ENCODE assay signal across 1 cellular context in the genomic region with DNA sequence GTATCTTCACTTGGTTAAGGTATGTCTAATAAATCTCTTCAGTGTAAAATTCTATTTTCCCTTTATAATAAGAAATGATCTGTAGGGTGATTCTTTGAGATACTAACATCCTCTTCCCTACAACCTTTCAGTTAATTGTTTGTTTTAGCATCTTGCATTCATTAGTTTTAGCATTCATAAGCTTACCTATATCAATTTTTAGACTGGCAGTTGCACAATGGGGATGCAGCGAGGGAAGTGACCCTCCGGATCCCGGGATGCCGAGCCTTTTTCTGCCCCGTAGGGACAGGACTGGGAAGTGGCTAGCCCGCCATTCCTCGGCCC.
TF ChIP-seq lines count a peak whose summit lies in the region.

No MANE protein-coding gene starts in this region.

TF ChIP-seq in GM23338, 12 proteins besides CTCF, POLR2A, EP300 and RAD21 (continued from another document):
- TF ChIP-seq, protein P1, sequence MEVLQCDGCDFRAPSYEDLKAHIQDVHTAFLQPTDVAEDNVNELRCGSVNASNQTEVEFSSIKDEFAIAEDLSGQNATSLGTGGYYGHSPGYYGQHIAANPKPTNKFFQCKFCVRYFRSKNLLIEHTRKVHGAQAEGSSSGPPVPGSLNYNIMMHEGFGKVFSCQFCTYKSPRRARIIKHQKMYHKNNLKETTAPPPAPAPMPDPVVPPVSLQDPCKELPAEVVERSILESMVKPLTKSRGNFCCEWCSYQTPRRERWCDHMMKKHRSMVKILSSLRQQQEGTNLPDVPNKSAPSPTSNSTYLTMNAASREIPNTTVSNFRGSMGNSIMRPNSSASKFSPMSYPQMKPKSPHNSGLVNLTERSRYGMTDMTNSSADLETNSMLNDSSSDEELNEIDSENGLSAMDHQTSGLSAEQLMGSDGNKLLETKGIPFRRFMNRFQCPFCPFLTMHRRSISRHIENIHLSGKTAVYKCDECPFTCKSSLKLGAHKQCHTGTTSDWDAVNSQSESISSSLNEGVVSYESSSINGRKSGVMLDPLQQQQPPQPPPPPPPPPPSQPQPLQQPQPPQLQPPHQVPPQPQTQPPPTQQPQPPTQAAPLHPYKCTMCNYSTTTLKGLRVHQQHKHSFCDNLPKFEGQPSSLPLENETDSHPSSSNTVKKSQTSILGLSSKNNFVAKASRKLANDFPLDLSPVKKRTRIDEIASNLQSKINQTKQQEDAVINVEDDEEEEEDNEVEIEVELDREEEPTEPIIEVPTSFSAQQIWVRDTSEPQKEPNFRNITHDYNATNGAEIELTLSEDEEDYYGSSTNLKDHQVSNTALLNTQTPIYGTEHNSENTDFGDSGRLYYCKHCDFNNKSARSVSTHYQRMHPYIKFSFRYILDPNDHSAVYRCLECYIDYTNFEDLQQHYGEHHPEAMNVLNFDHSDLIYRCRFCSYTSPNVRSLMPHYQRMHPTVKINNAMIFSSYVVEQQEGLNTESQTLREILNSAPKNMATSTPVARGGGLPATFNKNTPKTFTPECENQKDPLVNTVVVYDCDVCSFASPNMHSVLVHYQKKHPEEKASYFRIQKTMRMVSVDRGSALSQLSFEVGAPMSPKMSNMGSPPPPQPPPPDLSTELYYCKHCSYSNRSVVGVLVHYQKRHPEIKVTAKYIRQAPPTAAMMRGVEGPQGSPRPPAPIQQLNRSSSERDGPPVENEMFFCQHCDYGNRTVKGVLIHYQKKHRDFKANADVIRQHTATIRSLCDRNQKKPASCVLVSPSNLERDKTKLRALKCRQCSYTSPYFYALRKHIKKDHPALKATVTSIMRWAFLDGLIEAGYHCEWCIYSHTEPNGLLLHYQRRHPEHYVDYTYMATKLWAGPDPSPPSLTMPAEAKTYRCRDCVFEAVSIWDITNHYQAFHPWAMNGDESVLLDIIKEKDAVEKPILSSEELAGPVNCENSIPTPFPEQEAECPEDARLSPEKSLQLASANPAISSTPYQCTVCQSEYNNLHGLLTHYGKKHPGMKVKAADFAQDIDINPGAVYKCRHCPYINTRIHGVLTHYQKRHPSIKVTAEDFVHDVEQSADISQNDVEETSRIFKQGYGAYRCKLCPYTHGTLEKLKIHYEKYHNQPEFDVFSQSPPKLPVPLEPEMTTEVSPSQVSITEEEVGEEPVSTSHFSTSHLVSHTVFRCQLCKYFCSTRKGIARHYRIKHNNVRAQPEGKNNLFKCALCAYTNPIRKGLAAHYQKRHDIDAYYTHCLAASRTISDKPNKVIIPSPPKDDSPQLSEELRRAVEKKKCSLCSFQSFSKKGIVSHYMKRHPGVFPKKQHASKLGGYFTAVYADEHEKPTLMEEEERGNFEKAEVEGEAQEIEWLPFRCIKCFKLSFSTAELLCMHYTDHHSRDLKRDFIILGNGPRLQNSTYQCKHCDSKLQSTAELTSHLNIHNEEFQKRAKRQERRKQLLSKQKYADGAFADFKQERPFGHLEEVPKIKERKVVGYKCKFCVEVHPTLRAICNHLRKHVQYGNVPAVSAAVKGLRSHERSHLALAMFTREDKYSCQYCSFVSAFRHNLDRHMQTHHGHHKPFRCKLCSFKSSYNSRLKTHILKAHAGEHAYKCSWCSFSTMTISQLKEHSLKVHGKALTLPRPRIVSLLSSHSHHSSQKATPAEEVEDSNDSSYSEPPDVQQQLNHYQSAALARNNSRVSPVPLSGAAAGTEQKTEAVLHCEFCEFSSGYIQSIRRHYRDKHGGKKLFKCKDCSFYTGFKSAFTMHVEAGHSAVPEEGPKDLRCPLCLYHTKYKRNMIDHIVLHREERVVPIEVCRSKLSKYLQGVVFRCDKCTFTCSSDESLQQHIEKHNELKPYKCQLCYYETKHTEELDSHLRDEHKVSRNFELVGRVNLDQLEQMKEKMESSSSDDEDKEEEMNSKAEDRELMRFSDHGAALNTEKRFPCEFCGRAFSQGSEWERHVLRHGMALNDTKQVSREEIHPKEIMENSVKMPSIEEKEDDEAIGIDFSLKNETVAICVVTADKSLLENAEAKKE (CRISPR knock-in tag; IDR thresholded peaks at IDR 0.05) = no peak
- TF ChIP-seq ZNF331 (CRISPR knock-in tag; IDR thresholded peaks at IDR 0.05; ENCODE audit: low read depth) (no peak), CREB1 (CRISPR knock-in tag; IDR thresholded peaks at IDR 0.05; ENCODE audit: low read depth) (no peak), EZH2 (IDR thresholded peaks at IDR 0.05; ENCODE audit: low read depth, unreplicated experiment) (no peak), NANOG (IDR thresholded peaks at IDR 0.05; ENCODE audit: borderline replicate concordance) (no peak), POLR2AphosphoS5 (IDR thresholded peaks at IDR 0.05; ENCODE audit: low read depth) (no peak)
- TF ChIP-seq, protein P2, sequence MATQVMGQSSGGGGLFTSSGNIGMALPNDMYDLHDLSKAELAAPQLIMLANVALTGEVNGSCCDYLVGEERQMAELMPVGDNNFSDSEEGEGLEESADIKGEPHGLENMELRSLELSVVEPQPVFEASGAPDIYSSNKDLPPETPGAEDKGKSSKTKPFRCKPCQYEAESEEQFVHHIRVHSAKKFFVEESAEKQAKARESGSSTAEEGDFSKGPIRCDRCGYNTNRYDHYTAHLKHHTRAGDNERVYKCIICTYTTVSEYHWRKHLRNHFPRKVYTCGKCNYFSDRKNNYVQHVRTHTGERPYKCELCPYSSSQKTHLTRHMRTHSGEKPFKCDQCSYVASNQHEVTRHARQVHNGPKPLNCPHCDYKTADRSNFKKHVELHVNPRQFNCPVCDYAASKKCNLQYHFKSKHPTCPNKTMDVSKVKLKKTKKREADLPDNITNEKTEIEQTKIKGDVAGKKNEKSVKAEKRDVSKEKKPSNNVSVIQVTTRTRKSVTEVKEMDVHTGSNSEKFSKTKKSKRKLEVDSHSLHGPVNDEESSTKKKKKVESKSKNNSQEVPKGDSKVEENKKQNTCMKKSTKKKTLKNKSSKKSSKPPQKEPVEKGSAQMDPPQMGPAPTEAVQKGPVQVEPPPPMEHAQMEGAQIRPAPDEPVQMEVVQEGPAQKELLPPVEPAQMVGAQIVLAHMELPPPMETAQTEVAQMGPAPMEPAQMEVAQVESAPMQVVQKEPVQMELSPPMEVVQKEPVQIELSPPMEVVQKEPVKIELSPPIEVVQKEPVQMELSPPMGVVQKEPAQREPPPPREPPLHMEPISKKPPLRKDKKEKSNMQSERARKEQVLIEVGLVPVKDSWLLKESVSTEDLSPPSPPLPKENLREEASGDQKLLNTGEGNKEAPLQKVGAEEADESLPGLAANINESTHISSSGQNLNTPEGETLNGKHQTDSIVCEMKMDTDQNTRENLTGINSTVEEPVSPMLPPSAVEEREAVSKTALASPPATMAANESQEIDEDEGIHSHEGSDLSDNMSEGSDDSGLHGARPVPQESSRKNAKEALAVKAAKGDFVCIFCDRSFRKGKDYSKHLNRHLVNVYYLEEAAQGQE (IDR thresholded peaks at IDR 0.05; ENCODE audit: unreplicated experiment) = no peak
- TF ChIP-seq, protein P3, sequence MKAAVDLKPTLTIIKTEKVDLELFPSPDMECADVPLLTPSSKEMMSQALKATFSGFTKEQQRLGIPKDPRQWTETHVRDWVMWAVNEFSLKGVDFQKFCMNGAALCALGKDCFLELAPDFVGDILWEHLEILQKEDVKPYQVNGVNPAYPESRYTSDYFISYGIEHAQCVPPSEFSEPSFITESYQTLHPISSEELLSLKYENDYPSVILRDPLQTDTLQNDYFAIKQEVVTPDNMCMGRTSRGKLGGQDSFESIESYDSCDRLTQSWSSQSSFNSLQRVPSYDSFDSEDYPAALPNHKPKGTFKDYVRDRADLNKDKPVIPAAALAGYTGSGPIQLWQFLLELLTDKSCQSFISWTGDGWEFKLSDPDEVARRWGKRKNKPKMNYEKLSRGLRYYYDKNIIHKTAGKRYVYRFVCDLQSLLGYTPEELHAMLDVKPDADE (IDR thresholded peaks at IDR 0.05) = no peak
